7 cellular contexts compared by ENCODE assay signal in the genomic region with DNA sequence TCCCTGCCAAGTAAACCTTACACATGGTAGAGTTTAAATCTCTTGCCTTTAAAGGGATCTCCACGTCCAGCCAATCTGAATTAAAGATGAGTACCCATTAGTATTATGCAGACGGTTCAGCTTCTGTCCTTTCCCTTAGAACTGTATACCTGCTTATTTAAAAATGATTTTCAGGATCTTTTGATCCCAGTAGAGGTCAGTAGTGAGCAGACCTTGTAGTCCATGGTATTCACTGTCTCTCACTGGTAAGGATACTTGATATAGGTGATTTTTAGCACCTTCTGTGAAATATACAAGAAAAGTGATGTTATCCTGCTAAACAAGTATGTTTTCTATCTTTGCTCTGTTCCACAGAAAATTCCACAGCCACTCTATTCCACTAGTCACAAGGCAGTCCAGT.
DNase-seq lines count a peak whose midpoint lies in the region; ATAC-seq, FAIRE-seq and TF ChIP-seq lines count a peak whose summit lies in the region.

No MANE protein-coding gene starts in this region.

- DNase-seq in GM12892 (ENCODE audit: insufficient read length), result no peak
- DNase-seq in HEK293T (ENCODE audit: extremely low spot score), result peak; percentile 45
- DNase-seq in NCI-H146 (lab: John Stamatoyannopoulos, UW), result peak; percentile 38
- peak; percentile 18 for DNase-seq in astrocyte (ENCODE audit: low read depth)
- DNase-seq in left kidney (ENCODE audit: low read depth, low spot score), result peak; percentile 66
- no peak for DNase-seq in effector CD8-positive, alpha-beta T cell (lab: John Stamatoyannopoulos, UW)

- H3K27me3 Mint-ChIP-seq in astrocyte (ENCODE audit: low read depth, unreplicated experiment), result no peaks in the 10 kb centered on the region

- no peak overlapping the region for H2AFZ ChIP-seq in astrocyte (ENCODE audit: low read depth, low read length)

- no peak overlapping the region for H3K9ac ChIP-seq in astrocyte (ENCODE audit: low read length)

- H3K9me3 Mint-ChIP-seq in astrocyte (ENCODE audit: unreplicated experiment), result no peaks in the 10 kb centered on the region

- POLR2A ChIA-PET in HEK293T (lab: Yijun Ruan, JAX), result no interaction called here

- peak; percentile 62 for TF ChIP-seq CTCF in astrocyte (IDR thresholded peaks at IDR 0.05; ENCODE audit: insufficient read depth, low read depth, low read length)

- no peak overlapping the region for H3K27ac ChIP-seq in astrocyte (ENCODE audit: low read depth, low read length)

- ATAC-seq in activated CD4-positive, CD25-positive, alpha-beta regulatory T cell treated with anti-CD3 and anti-CD28 coated beads, Interleukin-2, amount 50 U/mL, for 24 hours, result no peak

- H3K9me3 ChIP-seq in astrocyte (ENCODE audit: insufficient read depth, low read depth, low read length), result no peaks in the 10 kb centered on the region

- H3K27ac Mint-ChIP-seq in astrocyte (ENCODE audit: unreplicated experiment), result no peak overlapping the region

- H4K20me1 ChIP-seq in astrocyte (ENCODE audit: insufficient read depth, low read length), result no peaks in the 10 kb centered on the region

- H3K4me2 ChIP-seq in astrocyte (ENCODE audit: low read length), result no peak overlapping the region

- CTCF ChIA-PET in HEK293T (lab: Yijun Ruan, JAX), result interaction anchor here (0.5 to 0.9 kb wide), 3 partner anchors 10 to 1307 kb away, joined by 3 to 5 read pairs (median 3); no protein-coding TSS in a partner anchor

- H3K27me3 ChIP-seq in astrocyte (ENCODE audit: insufficient read depth, low read length), result no peaks in the 10 kb centered on the region

- H3K4me1 ChIP-seq in astrocyte (ENCODE audit: insufficient read depth, low read length), result no peaks in the 10 kb centered on the region

- H3K4me1 Mint-ChIP-seq in astrocyte (ENCODE audit: low read depth, unreplicated experiment), result peaks cover 8% of the 10 kb centered on the region

- no peaks in the 10 kb centered on the region for H3K79me2 ChIP-seq in astrocyte (ENCODE audit: insufficient read depth, low read length)

- peak; percentile 21 for FAIRE-seq in GM12892 (lab: Jason Lieb, UNC)
- peak; percentile 34 for FAIRE-seq in astrocyte (lab: Jason Lieb, UNC)

- no peaks in the 10 kb centered on the region for H3K36me3 Mint-ChIP-seq in astrocyte (ENCODE audit: low read depth, unreplicated experiment)

- H3K4me3 ChIP-seq in astrocyte (ENCODE audit: insufficient read depth, low read depth, low read length), result no peak overlapping the region

- no peaks in the 10 kb centered on the region for H3K36me3 ChIP-seq in astrocyte (ENCODE audit: insufficient read depth, low read length)

- H3K4me3 Mint-ChIP-seq in astrocyte (ENCODE audit: unreplicated experiment), result no peak overlapping the region

- TF ChIP-seq POLR2A in GM12892 (IDR thresholded peaks at IDR 0.05; ENCODE audit: low read depth, low read length), result no peak

TF ChIP-seq in HEK293T, 16 proteins besides CTCF, POLR2A, EP300 and RAD21:
- no peak for TF ChIP-seq SUZ12 (IDR thresholded peaks at IDR 0.05)
- TF ChIP-seq NFRKB (IDR thresholded peaks at IDR 0.05), result no peak
- no peak for TF ChIP-seq ELF4 (IDR thresholded peaks at IDR 0.05)
TF ChIP-seq in HEK293T: peak in this region for 0.

Comparison
In these comparisons a context has a peak if more than half of its experiments do, and no peak if none do; other contexts are left out.
1. DNase-seq: peak in HEK293T (single experiment), NCI-H146 (single experiment), astrocyte (single experiment) and left kidney (single experiment); none in GM12892 (single experiment) and effector CD8-positive, alpha-beta T cell (single experiment).